1 cellular context compared by ENCODE assay signal in genomic region chrX:26558719-26559386, GRCh38.
TF ChIP-seq lines count a peak whose summit lies in the region.

No MANE protein-coding gene starts in this region.

TF ChIP-seq in HepG2, 621 proteins besides CTCF, POLR2A, EP300 and RAD21:
- TF ChIP-seq ZNF687 (CRISPR knock-in tag; IDR thresholded peaks at IDR 0.05), result no peak
- TF ChIP-seq KDM1A (CRISPR knock-in tag; IDR thresholded peaks at IDR 0.05), result no peak
- TF ChIP-seq PLRG1 (conservative IDR thresholded peaks at IDR 0.05), result no peak
- TF ChIP-seq ZNF121 (CRISPR knock-in tag; IDR thresholded peaks at IDR 0.05), result no peak
- TF ChIP-seq ZNF337 (CRISPR knock-in tag; IDR thresholded peaks at IDR 0.05; ENCODE audit: borderline replicate concordance, low read depth), result no peak
- TF ChIP-seq FOXO4 (CRISPR knock-in tag; conservative IDR thresholded peaks at IDR 0.05), result no peak
- TF ChIP-seq SNAPC5 (CRISPR knock-in tag; IDR thresholded peaks at IDR 0.05; ENCODE audit: borderline replicate concordance), result no peak
- no peak for TF ChIP-seq ZUFSP (CRISPR knock-in tag; IDR thresholded peaks at IDR 0.05; ENCODE audit: borderline replicate concordance)
- TF ChIP-seq PAXIP1 (CRISPR knock-in tag; conservative IDR thresholded peaks at IDR 0.05), result no peak
- no peak for TF ChIP-seq ZNF768 (CRISPR knock-in tag; IDR thresholded peaks at IDR 0.05)
- TF ChIP-seq ZBTB39 (CRISPR knock-in tag; IDR thresholded peaks at IDR 0.05), result no peak
- no peak for TF ChIP-seq ZNF567 (CRISPR knock-in tag; IDR thresholded peaks at IDR 0.05; ENCODE audit: borderline replicate concordance)
- TF ChIP-seq FOXC1 (CRISPR knock-in tag; IDR thresholded peaks at IDR 0.05; ENCODE audit: borderline replicate concordance), result no peak
- no peak for TF ChIP-seq CEBPG (CRISPR knock-in tag; IDR thresholded peaks at IDR 0.05)
